ENCODE assay signal across 2 cellular contexts in the genomic region with DNA sequence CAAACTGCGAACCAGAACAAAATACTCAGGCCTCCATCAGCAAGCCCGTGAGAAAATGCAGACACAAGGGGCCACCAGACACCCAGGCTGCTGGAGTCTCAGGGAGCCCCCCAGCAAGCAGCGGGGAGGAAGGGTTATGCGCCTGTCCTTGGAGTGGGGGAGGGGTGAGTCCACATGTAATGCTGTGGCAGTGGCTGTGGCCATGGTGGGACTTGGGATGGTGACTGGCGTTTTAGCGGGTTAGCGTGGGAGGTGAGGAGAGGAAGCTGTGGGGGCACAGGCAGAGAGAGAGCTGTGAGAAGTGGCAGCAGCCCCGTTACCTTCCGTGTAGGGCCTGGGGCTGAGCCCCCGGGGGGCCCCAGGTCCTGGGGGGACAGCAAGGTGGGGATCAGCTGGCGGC.
A peak's percentile ranks its signal among the peaks of the same experiment; 100 is the strongest.
TF ChIP-seq lines count a peak whose summit lies in the region.

No MANE protein-coding gene starts in this region.

TF ChIP-seq in HepG2, 621 proteins besides CTCF, POLR2A, EP300 and RAD21:
- TF ChIP-seq, protein P1, sequence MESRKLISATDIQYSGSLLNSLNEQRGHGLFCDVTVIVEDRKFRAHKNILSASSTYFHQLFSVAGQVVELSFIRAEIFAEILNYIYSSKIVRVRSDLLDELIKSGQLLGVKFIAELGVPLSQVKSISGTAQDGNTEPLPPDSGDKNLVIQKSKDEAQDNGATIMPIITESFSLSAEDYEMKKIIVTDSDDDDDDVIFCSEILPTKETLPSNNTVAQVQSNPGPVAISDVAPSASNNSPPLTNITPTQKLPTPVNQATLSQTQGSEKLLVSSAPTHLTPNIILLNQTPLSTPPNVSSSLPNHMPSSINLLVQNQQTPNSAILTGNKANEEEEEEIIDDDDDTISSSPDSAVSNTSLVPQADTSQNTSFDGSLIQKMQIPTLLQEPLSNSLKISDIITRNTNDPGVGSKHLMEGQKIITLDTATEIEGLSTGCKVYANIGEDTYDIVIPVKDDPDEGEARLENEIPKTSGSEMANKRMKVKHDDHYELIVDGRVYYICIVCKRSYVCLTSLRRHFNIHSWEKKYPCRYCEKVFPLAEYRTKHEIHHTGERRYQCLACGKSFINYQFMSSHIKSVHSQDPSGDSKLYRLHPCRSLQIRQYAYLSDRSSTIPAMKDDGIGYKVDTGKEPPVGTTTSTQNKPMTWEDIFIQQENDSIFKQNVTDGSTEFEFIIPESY (CRISPR knock-in tag; IDR thresholded peaks at IDR 0.05), result peak; percentile 59; the same call in 1 of the 2 replicates
- TF ChIP-seq, protein P2, sequence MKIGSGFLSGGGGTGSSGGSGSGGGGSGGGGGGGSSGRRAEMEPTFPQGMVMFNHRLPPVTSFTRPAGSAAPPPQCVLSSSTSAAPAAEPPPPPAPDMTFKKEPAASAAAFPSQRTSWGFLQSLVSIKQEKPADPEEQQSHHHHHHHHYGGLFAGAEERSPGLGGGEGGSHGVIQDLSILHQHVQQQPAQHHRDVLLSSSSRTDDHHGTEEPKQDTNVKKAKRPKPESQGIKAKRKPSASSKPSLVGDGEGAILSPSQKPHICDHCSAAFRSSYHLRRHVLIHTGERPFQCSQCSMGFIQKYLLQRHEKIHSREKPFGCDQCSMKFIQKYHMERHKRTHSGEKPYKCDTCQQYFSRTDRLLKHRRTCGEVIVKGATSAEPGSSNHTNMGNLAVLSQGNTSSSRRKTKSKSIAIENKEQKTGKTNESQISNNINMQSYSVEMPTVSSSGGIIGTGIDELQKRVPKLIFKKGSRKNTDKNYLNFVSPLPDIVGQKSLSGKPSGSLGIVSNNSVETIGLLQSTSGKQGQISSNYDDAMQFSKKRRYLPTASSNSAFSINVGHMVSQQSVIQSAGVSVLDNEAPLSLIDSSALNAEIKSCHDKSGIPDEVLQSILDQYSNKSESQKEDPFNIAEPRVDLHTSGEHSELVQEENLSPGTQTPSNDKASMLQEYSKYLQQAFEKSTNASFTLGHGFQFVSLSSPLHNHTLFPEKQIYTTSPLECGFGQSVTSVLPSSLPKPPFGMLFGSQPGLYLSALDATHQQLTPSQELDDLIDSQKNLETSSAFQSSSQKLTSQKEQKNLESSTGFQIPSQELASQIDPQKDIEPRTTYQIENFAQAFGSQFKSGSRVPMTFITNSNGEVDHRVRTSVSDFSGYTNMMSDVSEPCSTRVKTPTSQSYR (CRISPR knock-in tag; IDR thresholded peaks at IDR 0.05; ENCODE audit: borderline replicate concordance), result peak; percentile 72
- no peak for TF ChIP-seq ARNTL (CRISPR knock-in tag; IDR thresholded peaks at IDR 0.05)
- TF ChIP-seq ZNF382 (CRISPR knock-in tag; IDR thresholded peaks at IDR 0.05; ENCODE audit: borderline replicate concordance), result no peak

TF ChIP-seq in IMR-90, 13 proteins besides CTCF, POLR2A, EP300 and RAD21:
- TF ChIP-seq FOS (IDR thresholded peaks at IDR 0.05; ENCODE audit: low read depth, low read length), result no peak
- TF ChIP-seq BHLHE40 (IDR thresholded peaks at IDR 0.05; ENCODE audit: low read depth, low read length), result no peak
- no peak for TF ChIP-seq RFX5 (IDR thresholded peaks at IDR 0.05; ENCODE audit: low read depth, low read length)
- TF ChIP-seq, protein P3, sequence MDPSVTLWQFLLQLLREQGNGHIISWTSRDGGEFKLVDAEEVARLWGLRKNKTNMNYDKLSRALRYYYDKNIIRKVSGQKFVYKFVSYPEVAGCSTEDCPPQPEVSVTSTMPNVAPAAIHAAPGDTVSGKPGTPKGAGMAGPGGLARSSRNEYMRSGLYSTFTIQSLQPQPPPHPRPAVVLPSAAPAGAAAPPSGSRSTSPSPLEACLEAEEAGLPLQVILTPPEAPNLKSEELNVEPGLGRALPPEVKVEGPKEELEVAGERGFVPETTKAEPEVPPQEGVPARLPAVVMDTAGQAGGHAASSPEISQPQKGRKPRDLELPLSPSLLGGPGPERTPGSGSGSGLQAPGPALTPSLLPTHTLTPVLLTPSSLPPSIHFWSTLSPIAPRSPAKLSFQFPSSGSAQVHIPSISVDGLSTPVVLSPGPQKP (IDR thresholded peaks at IDR 0.05; ENCODE audit: borderline replicate concordance, low read depth, low read length), result no peak
- no peak for TF ChIP-seq RCOR1 (IDR thresholded peaks at IDR 0.05; ENCODE audit: insufficient replicate concordance, low read length)
- TF ChIP-seq CEBPB (IDR thresholded peaks at IDR 0.05; ENCODE audit: low read depth, low read length), result no peak
- no peak for TF ChIP-seq CHD1 (IDR thresholded peaks at IDR 0.05; ENCODE audit: low read depth, low read length)
- TF ChIP-seq SMC3 (IDR thresholded peaks at IDR 0.05; ENCODE audit: low read depth, low read length), result no peak
- no peak for TF ChIP-seq MXI1 (IDR thresholded peaks at IDR 0.05; ENCODE audit: borderline replicate concordance, low read depth, low read length)
- TF ChIP-seq, protein P4, sequence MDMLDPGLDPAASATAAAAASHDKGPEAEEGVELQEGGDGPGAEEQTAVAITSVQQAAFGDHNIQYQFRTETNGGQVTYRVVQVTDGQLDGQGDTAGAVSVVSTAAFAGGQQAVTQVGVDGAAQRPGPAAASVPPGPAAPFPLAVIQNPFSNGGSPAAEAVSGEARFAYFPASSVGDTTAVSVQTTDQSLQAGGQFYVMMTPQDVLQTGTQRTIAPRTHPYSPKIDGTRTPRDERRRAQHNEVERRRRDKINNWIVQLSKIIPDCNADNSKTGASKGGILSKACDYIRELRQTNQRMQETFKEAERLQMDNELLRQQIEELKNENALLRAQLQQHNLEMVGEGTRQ (IDR thresholded peaks at IDR 0.05; ENCODE audit: low read depth, low read length), result no peak
- TF ChIP-seq MAZ (IDR thresholded peaks at IDR 0.05; ENCODE audit: borderline replicate concordance, low read depth, low read length), result no peak
- no peak for TF ChIP-seq MAFK (IDR thresholded peaks at IDR 0.05; ENCODE audit: low read depth, low read length)
- no peak for TF ChIP-seq NFE2L2 (IDR thresholded peaks at IDR 0.05; ENCODE audit: low read depth, low read length)
